In the genomic region with DNA sequence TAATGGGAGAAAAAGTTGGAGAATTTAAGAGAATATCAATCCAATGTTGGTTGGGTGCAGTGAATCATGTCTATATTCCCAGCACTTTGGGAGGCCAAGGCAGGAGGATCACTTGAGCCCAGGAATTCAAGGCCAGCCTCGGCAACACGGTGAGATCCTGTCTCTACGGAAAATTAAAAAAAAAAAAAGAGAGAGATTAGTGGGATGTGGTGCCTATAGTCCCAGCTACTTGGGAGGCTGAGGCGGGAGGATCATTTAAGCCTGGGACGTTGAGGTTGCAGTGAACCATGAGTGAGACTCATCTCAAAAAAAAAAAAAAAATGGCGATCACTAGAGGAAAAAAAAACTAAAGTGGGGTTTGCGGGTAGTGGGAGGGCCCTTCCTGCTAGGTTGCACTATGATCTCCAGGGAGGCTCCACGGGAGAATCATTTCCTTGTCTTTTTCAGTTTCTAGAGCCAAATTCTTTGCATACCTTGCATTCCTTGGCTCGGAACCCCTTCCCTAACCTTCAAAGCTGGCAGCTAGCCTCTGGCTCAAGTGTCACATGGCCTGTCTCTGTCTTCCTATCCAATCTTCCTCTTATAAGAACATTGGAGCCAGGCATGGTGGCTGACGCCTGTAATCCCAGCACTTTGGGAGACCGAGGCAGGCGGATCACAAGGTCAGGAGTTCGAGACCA, we compare ENCODE assay signal across 10 cellular contexts. TPM values are rescaled to one million over a fixed set of nuclear protein-coding genes. Genes with fewer than 3 reads are reported as not detected.
DNase-seq lines count a peak whose midpoint lies in the region; ATAC-seq, FAIRE-seq and TF ChIP-seq lines count a peak whose summit lies in the region.
"Had no signal": no experiment of that assay in that cellular context is flagged by ENCODE, and none has a peak within 500 bp of the region (broad histone marks: within the 10 kb centered on the region; RNA-seq: fewer than 3 reads in every experiment).

No MANE protein-coding gene starts in this region.

- intact Hi-C loops in IMR-90 (cut with micrococcal nuclease): no loop called here

- H3K36me3 ChIP-seq in ACC112 (ENCODE audit: insufficient read depth, low read length) (no peaks in the 10 kb centered on the region), IMR-90 (ENCODE audit: control insufficient read depth, insufficient read depth, low read length) (no peaks in the 10 kb centered on the region), liver (ENCODE audit: control insufficient read depth in 4 of 4, insufficient read depth in 3 of 4, low read depth in 1 of 4, low read length in 3 of 4) (no peaks in the 10 kb centered on the region)

- peak; percentile 79 for ATAC-seq in IMR-90 (ENCODE audit: low read depth)
- ATAC-seq in GM21381 (IDR thresholded peaks at IDR 0.05; ENCODE audit: unreplicated experiment): no peak

- peak overlapping the region; percentile 88; the same call in 1 of the 2 replicates for H3K23ac ChIP-seq in IMR-90 (ENCODE audit: low read depth, low read length)

- dilution Hi-C loops in IMR-90 (cut with HindIII; ENCODE audit: low sequenced_read_pairs, unreplicated experiment): no loop called here

- H3K27ac ChIP-seq in ACC112 (ENCODE audit: low read depth, low read length) (peak overlapping the region; percentile 97), IMR-90 (ENCODE audit: insufficient read depth, low read length) (peak overlapping the region; percentile 59), liver (ENCODE audit: low read depth in 1 of 2, low read length in 2 of 2) (no peak overlapping the region)

- H2AK9ac ChIP-seq in IMR-90 (replicated peaks; ENCODE audit: low read depth, low read length, poor library complexity): peak overlapping the region; percentile 86

- peak overlapping the region; percentile 98 for H2BK120ac ChIP-seq in IMR-90 (ENCODE audit: low read depth, low read length)

- H3K4me3 ChIP-seq in ACC112 (ENCODE audit: low read depth, low read length) (0 out of 2 replicates have a peak overlapping the region, but pooled peaks have one; percentile 29), IMR-90 (ENCODE audit: insufficient read depth, low read depth, low read length) (no peak overlapping the region), liver (ENCODE audit: low read depth in 1 of 3, low read length in 3 of 3) (no peak overlapping the region)

- POLR2A ChIA-PET in IMR-90 (lab: Charles Lee; ENCODE audit: unreplicated experiment): no interaction called here

- BruUV-seq in IMR-90 (replicated peaks; lab: Mats Ljungman, UMichigan): no TSS peak

- H3K56ac ChIP-seq in IMR-90 (ENCODE audit: extremely low read depth, insufficient read depth, low read length): peak overlapping the region; percentile 84; the same call in 1 of the 2 replicates

- 39% methylated on average over 3 of the region's 13 CpGs; no CpG with 5 or more reads in 1 of the 2 experiments for WGBS in IMR-90 (ENCODE audit: extremely low coverage in 2 of 2, insufficient read length in 1 of 2), 2 experiments
- 61% methylated on average over 13 of the region's 13 CpGs for WGBS in liver

- no peaks in the 10 kb centered on the region for H3K79me2 ChIP-seq in ACC112 (ENCODE audit: control insufficient read depth, insufficient read depth, low read length, unreplicated experiment)

- peak; percentile 94 for DNase-seq in IMR-90
- peak; percentile 66 for DNase-seq in ecto neural progenitor cell (ENCODE audit: low spot score)
- DNase-seq in NCI-H774 (lab: John Stamatoyannopoulos, UW): no peak
- no peak for DNase-seq in NCI-H1105 treated with DMSO at 0.1 percent for 48 hours (lab: John Stamatoyannopoulos, UW)
- no peak for DNase-seq in GM12891 (ENCODE audit: insufficient read length, low spot score)
- DNase-seq: activated T-cell treated with anti-CD3 and anti-CD28 coated beads, Interleukin-2, amount 50 U/mL, for 1 hour had no signal

- H2AFZ ChIP-seq in ACC112 (ENCODE audit: low read length, unreplicated experiment): no peak overlapping the region
- peak overlapping the region; percentile 0 for H2AFZ ChIP-seq in IMR-90 (replicated peaks; ENCODE audit: low read length, poor library complexity)

- H4K20me1 ChIP-seq in IMR-90 (ENCODE audit: insufficient read depth, low read length): no peaks in the 10 kb centered on the region

- peak overlapping the region; percentile 96 for H4K91ac ChIP-seq in IMR-90 (ENCODE audit: insufficient read depth, low read depth, low read length)

- peak overlapping the region; percentile 80 for H4K5ac ChIP-seq in IMR-90 (ENCODE audit: low read depth, low read length)

- H2BK15ac ChIP-seq in IMR-90 (ENCODE audit: low read depth, low read length): peak overlapping the region; percentile 90

- H2BK20ac ChIP-seq in IMR-90 (ENCODE audit: low read depth, low read length): peak overlapping the region; percentile 92

- peak overlapping the region; percentile 97 for H2AK5ac ChIP-seq in IMR-90 (ENCODE audit: low read depth, low read length)

- H3K9me3 ChIP-seq in IMR-90 (ENCODE audit: control insufficient read depth, insufficient read depth, low read length) (no peaks in the 10 kb centered on the region), liver (ENCODE audit: control insufficient read depth in 4 of 4, low read length in 3 of 4) (no peaks in the 10 kb centered on the region)

- H2BK5ac ChIP-seq in IMR-90 (ENCODE audit: low read depth, low read length, poor library complexity, severe bottlenecking): peak overlapping the region; percentile 92

- TF ChIP-seq CTCF in IMR-90 (conservative IDR thresholded peaks at IDR 0.05; ENCODE audit: low read depth, low read length) (no peak), liver (IDR thresholded peaks at IDR 0.05; ENCODE audit: low read depth, low read length, missing input control) (no peak)

- in situ Hi-C loops in IMR-90 (cut with MboI; ENCODE audit: low sequenced_read_pairs): no loop called here

- H3K14ac ChIP-seq in IMR-90 (replicated peaks; ENCODE audit: low read depth, low read length): peak overlapping the region; percentile 95

- H3K9me1 ChIP-seq in IMR-90 (ENCODE audit: insufficient read depth, low read length): peaks cover 7% of the 10 kb centered on the region

- peak overlapping the region; percentile 74 to 97 for H4K8ac ChIP-seq in IMR-90 (ENCODE audit: low read depth in 2 of 2, low read length in 2 of 2)

- FAIRE-seq in GM12891 (lab: Jason Lieb, UNC): no peak

- no peak for TF ChIP-seq POLR2A in IMR-90 (IDR thresholded peaks at IDR 0.05; ENCODE audit: low read depth, low read length)
- no peak for TF ChIP-seq POLR2A in GM12891 (IDR thresholded peaks at IDR 0.05; ENCODE audit: low read depth, low read length)

- no peaks in the 10 kb centered on the region for H3K79me1 ChIP-seq in IMR-90 (ENCODE audit: low read depth in 1 of 2, low read length in 2 of 2)

- H3K18ac ChIP-seq in IMR-90 (ENCODE audit: low read depth, low read length): peak overlapping the region; percentile 67; the same call in 1 of the 2 replicates

- peak overlapping the region; percentile 97 for H3K4ac ChIP-seq in IMR-90 (ENCODE audit: low read depth, low read length)

- CTCF ChIA-PET in IMR-90 (lab: Yijun Ruan, JAX): no interaction called here

- H3K9ac ChIP-seq in IMR-90 (ENCODE audit: low read depth, low read length) (no peak overlapping the region), liver (ENCODE audit: low read depth in 1 of 2, low read length in 2 of 2) (no peak overlapping the region)

- no peak for TF ChIP-seq RAD21 in IMR-90 (IDR thresholded peaks at IDR 0.05; ENCODE audit: low read length)
- no peak for TF ChIP-seq RAD21 in liver (IDR thresholded peaks at IDR 0.05)

- peaks cover 15% of the 10 kb centered on the region for H3K4me1 ChIP-seq in ACC112 (ENCODE audit: control insufficient read depth, insufficient read depth, low read length, unreplicated experiment)
- H3K4me1 ChIP-seq in IMR-90 (ENCODE audit: control insufficient read depth, insufficient read depth, low read length): peaks cover 2% of the 10 kb centered on the region; the same call in 1 of the 2 replicates
- no peaks in the 10 kb centered on the region for H3K4me1 ChIP-seq in liver (ENCODE audit: control insufficient read depth in 4 of 4, insufficient read depth in 4 of 4, low read length in 3 of 4)

- no peak overlapping the region for H3K4me2 ChIP-seq in IMR-90 (ENCODE audit: low read depth, low read length)

- no peaks in the 10 kb centered on the region for H3K27me3 ChIP-seq in ACC112 (ENCODE audit: insufficient read depth, low read length)
- H3K27me3 ChIP-seq in IMR-90 (ENCODE audit: control insufficient read depth, insufficient read depth, low read length): no peaks in the 10 kb centered on the region
- no peaks in the 10 kb centered on the region for H3K27me3 ChIP-seq in liver (ENCODE audit: control insufficient read depth in 4 of 4, insufficient read depth in 4 of 4, low read length in 3 of 4)

RNA-seq across cellular contexts. Expression of gene ERCC2, which starts 5.8 kb away (rescaled TPM):
- total RNA-seq in IMR-90 (2012; rRNA removed) (26.7 and 30.6 TPM in 2 replicates), liver (1 to 10 TPM; 8.3 to 8.7 TPM)
- polyA plus RNA-seq in IMR-90 (2012; rRNA removed) (66.5 and 75.6 TPM in 2 replicates), liver (1 to 10 TPM; 3.3 to 8.2 TPM)
- 51.6 and 67.4 TPM in 2 replicates for polyA plus RNA-seq in IMR-90 (2012; cell fraction: cytosol; rRNA removed)
- polyA plus RNA-seq in IMR-90 (2012; cell fraction: nucleus; rRNA removed; ENCODE audit: low replicate concordance): 119 and 274 TPM in 2 replicates
- polyA plus RNA-seq in GM12891 (2012; ENCODE audit: low read depth, missing spikeins): 20.8 TPM

RNA-seq across cellular contexts. Expression of gene PPP1R13L, which starts 28.7 kb away (rescaled TPM):
- total RNA-seq in IMR-90 (2012; rRNA removed) (0.56 and 3.0 TPM in 2 replicates), liver (1 to 10 TPM in 1 of 2 donors, under 1 TPM in 1; 0.51 to 6.5 TPM)
- polyA plus RNA-seq in IMR-90 (2012; rRNA removed) (11.6 and 13.3 TPM in 2 replicates), liver (1 to 10 TPM; 3.3 to 7.7 TPM)
- 11.6 and 19.4 TPM in 2 replicates for polyA plus RNA-seq in IMR-90 (2012; cell fraction: cytosol; rRNA removed)
- polyA plus RNA-seq in IMR-90 (2012; cell fraction: nucleus; rRNA removed; ENCODE audit: low replicate concordance): 24.0 and 44.8 TPM in 2 replicates
- polyA plus RNA-seq in GM12891 (2012; ENCODE audit: low read depth, missing spikeins): 10.9 TPM

RNA-seq across cellular contexts. Expression of gene POLR1G, which starts 30.3 kb away (rescaled TPM):
- total RNA-seq in IMR-90 (2012; rRNA removed) (10.3 and 12.5 TPM in 2 replicates), liver (1 to 10 TPM; 1.9 TPM)
- polyA plus RNA-seq in IMR-90 (2012; rRNA removed) (8.0 and 8.8 TPM in 2 replicates), liver (1 to 10 TPM; 1.1 to 2.4 TPM)
- 3.3 and 3.9 TPM in 2 replicates for polyA plus RNA-seq in IMR-90 (2012; cell fraction: cytosol; rRNA removed)
- 2.0 and 2.1 TPM in 2 replicates for polyA plus RNA-seq in IMR-90 (2012; cell fraction: nucleus; rRNA removed; ENCODE audit: low replicate concordance)
- polyA plus RNA-seq in GM12891 (2012; ENCODE audit: low read depth, missing spikeins): 2.7 TPM

RNA-seq across cellular contexts. Expression of gene KLC3, which starts 35.6 kb away (rescaled TPM):
- under 0.01 and 0.18 TPM in 2 replicates for total RNA-seq in IMR-90 (2012; rRNA removed)
- polyA plus RNA-seq in IMR-90 (2012; rRNA removed): 0.09 and 0.14 TPM in 2 replicates
- 0.19 and 0.22 TPM in 2 replicates for polyA plus RNA-seq in IMR-90 (2012; cell fraction: cytosol; rRNA removed)
- polyA plus RNA-seq in IMR-90 (2012; cell fraction: nucleus; rRNA removed; ENCODE audit: low replicate concordance): 0.11 and 0.24 TPM in 2 replicates
- 1 to 10 TPM in 1 of 2 donors, under 1 TPM in 1; 0.08 to 1.3 TPM for total RNA-seq in liver
- polyA plus RNA-seq in liver: under 1 TPM in 1 of 2 donors, not detected in 1; 0.08 TPM
- 0.42 TPM for polyA plus RNA-seq in GM12891 (2012; ENCODE audit: low read depth, missing spikeins)
- total RNA-seq: OCI-LY7 had no signal

RNA-seq across cellular contexts. Expression of gene ERCC1, which starts 47.5 kb away (rescaled TPM):
- total RNA-seq in IMR-90 (2012; rRNA removed): 76.9 and 84.2 TPM in 2 replicates
- 132 and 153 TPM in 2 replicates for polyA plus RNA-seq in IMR-90 (2012; rRNA removed)
- polyA plus RNA-seq in IMR-90 (2012; cell fraction: cytosol; rRNA removed): 113 and 118 TPM in 2 replicates
- polyA plus RNA-seq in IMR-90 (2012; cell fraction: nucleus; rRNA removed; ENCODE audit: low replicate concordance): 152 and 183 TPM in 2 replicates
- total RNA-seq in liver: 10 to 100 TPM; 19.3 to 24.7 TPM
- 10 to 100 TPM; 19.2 to 28.7 TPM for polyA plus RNA-seq in liver
- 37.4 TPM for polyA plus RNA-seq in GM12891 (2012; ENCODE audit: low read depth, missing spikeins)

Comparison
In these comparisons a context has a peak if more than half of its experiments do, and no peak if none do; other contexts are left out.
1. H3K27ac ChIP-seq: peak in ACC112 (single experiment) and IMR-90 (single experiment); none in liver (0 of 2).
2. DNase-seq: peak in IMR-90 (single experiment) and ecto neural progenitor cell (single experiment); none in NCI-H774 (single experiment), NCI-H1105 treated with DMSO at 0.1 percent for 48 hours (single experiment) and GM12891 (single experiment).